ENCODE assay signal across 14 cellular contexts in genomic region chr16:81470796-81471636, GRCh38. TPM values are rescaled to one million over a fixed set of nuclear protein-coding genes. Genes with fewer than 3 reads are reported as not detected.
DNase-seq lines count a peak whose midpoint lies in the region; ATAC-seq, FAIRE-seq and TF ChIP-seq lines count a peak whose summit lies in the region.
"Had no signal": no experiment of that assay in that cellular context is flagged by ENCODE, and none has a peak within 500 bp of the region (broad histone marks: within the 10 kb centered on the region; RNA-seq: fewer than 3 reads in every experiment).

No MANE protein-coding gene starts in this region.

- H3K9ac ChIP-seq in OCI-LY3 (ENCODE audit: low read length): no peak overlapping the region
- H3K9ac ChIP-seq in kidney (ENCODE audit: low read length in 2 of 2): no peak overlapping the region

- peaks cover 78% of the 10 kb centered on the region for H3K79me2 ChIP-seq in OCI-LY3 (ENCODE audit: low read length)

- no peak for ATAC-seq in upper lobe of left lung (ENCODE audit: low FRiP score in 2 of 2)

- 93 to 94% methylated on average over 9 of the region's 9 CpGs for WGBS in upper lobe of left lung, 2 donors

- H3K4me1 ChIP-seq in OCI-LY3 (ENCODE audit: low read length) (peaks cover 27% of the 10 kb centered on the region), kidney (ENCODE audit: control insufficient read depth in 1 of 2, insufficient read depth in 1 of 2, low read depth in 1 of 2, low read length in 2 of 2) (peaks cover 43 to 63% of the 10 kb centered on the region in 2 donors), upper lobe of left lung (peaks cover 47 to 86% (median 70%) of the 10 kb centered on the region in 4 donors)

- CTCF ChIA-PET in activated naive CD4-positive, alpha-beta T cell treated with anti-CD3 and anti-CD28 coated beads for 36 hours (lab: Charles Lee): interaction anchor here (1.1 to 1.3 kb wide), 2 partner anchors 8 to 50 kb away, joined by 3 read pairs; no protein-coding TSS in a partner anchor

- no peak for TF ChIP-seq POLR2A in upper lobe of left lung (IDR thresholded peaks at IDR 0.05)

- no peaks in the 10 kb centered on the region for H3K27me3 ChIP-seq in OCI-LY3 (ENCODE audit: low read depth, low read length)
- no peaks in the 10 kb centered on the region for H3K27me3 ChIP-seq in upper lobe of left lung
- H3K27me3 ChIP-seq: ovary, testis had no signal

- H3K9me3 Mint-ChIP-seq in activated naive CD4-positive, alpha-beta T cell treated with anti-CD3 and anti-CD28 coated beads, Interleukin-2, amount 50 U/mL, for 24 hours: no peaks in the 10 kb centered on the region
- H3K9me3 Mint-ChIP-seq in activated naive CD4-positive, alpha-beta T cell treated with anti-CD3 and anti-CD28 coated beads for 36 hours: no peaks in the 10 kb centered on the region

- no peak for DNase-seq in activated naive CD4-positive, alpha-beta T cell treated with anti-CD3 and anti-CD28 coated beads for 36 hours
- peak; percentile 10 for DNase-seq in kidney
- DNase-seq in upper lobe of left lung: no peak
- DNase-seq in NCI-H226: no peak
- DNase-seq in NCI-H774 (lab: John Stamatoyannopoulos, UW): no peak
- no peak for DNase-seq in iPS-NIHi7 (ENCODE audit: extremely low spot score)
- DNase-seq: DMS79, mesenchymal stem cell, NCI-H1417, NCI-H446, ovary, testis had no signal

- H3K36me3 Mint-ChIP-seq in activated naive CD4-positive, alpha-beta T cell treated with anti-CD3 and anti-CD28 coated beads, Interleukin-2, amount 50 U/mL, for 24 hours: peaks cover 1% of the 10 kb centered on the region
- H3K36me3 Mint-ChIP-seq in activated naive CD4-positive, alpha-beta T cell treated with anti-CD3 and anti-CD28 coated beads for 36 hours (ENCODE audit: low read depth): peaks cover 3% of the 10 kb centered on the region

- TF ChIP-seq CTCF in OCI-LY3 (IDR thresholded peaks at IDR 0.05; ENCODE audit: low read depth, low read length) (no peak), kidney (IDR thresholded peaks at IDR 0.05; ENCODE audit: borderline replicate concordance, extremely low read depth, insufficient read depth) (no peak), upper lobe of left lung (IDR thresholded peaks at IDR 0.05) (no peak)

- intact Hi-C loops in activated naive CD4-positive, alpha-beta T cell treated with anti-CD3 and anti-CD28 coated beads for 36 hours (cut with micrococcal nuclease): loop anchor here (1.0 kb wide), 1 partner anchor 50 kb away; no protein-coding TSS in a partner anchor
- intact Hi-C loops in kidney (cut with DNase I): no loop called here

- H3K4me1 Mint-ChIP-seq in activated naive CD4-positive, alpha-beta T cell treated with anti-CD3 and anti-CD28 coated beads, Interleukin-2, amount 50 U/mL, for 24 hours: peaks cover 81% of the 10 kb centered on the region
- H3K4me1 Mint-ChIP-seq in activated naive CD4-positive, alpha-beta T cell treated with anti-CD3 and anti-CD28 coated beads for 36 hours (ENCODE audit: low read depth): peaks cover 66% of the 10 kb centered on the region

- H3K4me3 Mint-ChIP-seq in activated naive CD4-positive, alpha-beta T cell treated with anti-CD3 and anti-CD28 coated beads, Interleukin-2, amount 50 U/mL, for 24 hours: peak overlapping the region; percentile 20
- no peak overlapping the region for H3K4me3 Mint-ChIP-seq in activated naive CD4-positive, alpha-beta T cell treated with anti-CD3 and anti-CD28 coated beads for 36 hours

- H2AFZ ChIP-seq in OCI-LY3 (ENCODE audit: low read depth, low read length): no peak overlapping the region

- FAIRE-seq in kidney (lab: Jason Lieb, UNC): no peak

- H3K4me3 ChIP-seq in OCI-LY3 (ENCODE audit: low read length) (no peak overlapping the region), kidney (ENCODE audit: low read length in 2 of 2) (no peak overlapping the region), upper lobe of left lung (no peak overlapping the region)
- H3K4me3 ChIP-seq: ovary, testis had no signal

- peaks cover 18% of the 10 kb centered on the region for H3K36me3 ChIP-seq in OCI-LY3 (replicated peaks; ENCODE audit: low read depth, low read length)
- peaks cover 9 to 13% of the 10 kb centered on the region in 2 donors for H3K36me3 ChIP-seq in kidney (ENCODE audit: control insufficient read depth in 1 of 2, insufficient read depth in 2 of 2, low read length in 2 of 2)
- peaks cover 0 to 7% (median 0%) of the 10 kb centered on the region in 4 donors for H3K36me3 ChIP-seq in upper lobe of left lung
- H3K36me3 ChIP-seq: ovary had no signal

- peak overlapping the region; percentile 68; the same call in 1 of the 2 replicates for H3K4me2 ChIP-seq in OCI-LY3 (ENCODE audit: low read length)

- H4K20me1 ChIP-seq in OCI-LY3 (ENCODE audit: insufficient read depth, low read length): peaks cover 68% of the 10 kb centered on the region

- TF ChIP-seq EP300 in upper lobe of left lung (IDR thresholded peaks at IDR 0.05): no peak

- H3K27me3 Mint-ChIP-seq in activated naive CD4-positive, alpha-beta T cell treated with anti-CD3 and anti-CD28 coated beads, Interleukin-2, amount 50 U/mL, for 24 hours: no peaks in the 10 kb centered on the region
- H3K27me3 Mint-ChIP-seq in activated naive CD4-positive, alpha-beta T cell treated with anti-CD3 and anti-CD28 coated beads for 36 hours (ENCODE audit: low read depth): no peaks in the 10 kb centered on the region

- H3K27ac ChIP-seq in OCI-LY3 (ENCODE audit: low read length): peak overlapping the region; percentile 73; the same call in 1 of the 2 replicates
- no peak overlapping the region for H3K27ac ChIP-seq in kidney (ENCODE audit: low read depth in 2 of 2, low read length in 2 of 2)
- H3K27ac ChIP-seq in upper lobe of left lung: peak overlapping the region in 3 of 4 donors; percentile 62 to 75 (median 75)
- H3K27ac ChIP-seq: ovary, testis had no signal

- H3K9me3 ChIP-seq in OCI-LY3 (ENCODE audit: insufficient read depth, low read length): no peaks in the 10 kb centered on the region
- H3K9me3 ChIP-seq in kidney (ENCODE audit: control insufficient read depth in 1 of 2, low read length in 2 of 2): no peaks in the 10 kb centered on the region
- H3K9me3 ChIP-seq in upper lobe of left lung: no peaks in the 10 kb centered on the region
- H3K9me3 ChIP-seq: ovary, testis had no signal

- H3K27ac Mint-ChIP-seq in activated naive CD4-positive, alpha-beta T cell treated with anti-CD3 and anti-CD28 coated beads, Interleukin-2, amount 50 U/mL, for 24 hours: peak overlapping the region; percentile 69
- H3K27ac Mint-ChIP-seq in activated naive CD4-positive, alpha-beta T cell treated with anti-CD3 and anti-CD28 coated beads for 36 hours: no peak overlapping the region

RNA-seq across cellular contexts. Expression of gene CMIP, which starts 26.4 kb away (rescaled TPM):
- total RNA-seq in activated naive CD4-positive, alpha-beta T cell treated with anti-CD3 and anti-CD28 coated beads for 36 hours: 10 to 100 TPM; 28.6 to 28.8 TPM
- total RNA-seq in kidney (65.7 TPM), upper lobe of left lung (100 to 1,000 TPM in 1 of 6 donors, 10 to 100 TPM in 5; 48.3 to 109 (median 67.6) TPM)
- 16.6 TPM for polyA plus RNA-seq in kidney (ENCODE audit: insufficient read depth, low read depth, low replicate concordance)

Comparison
In these comparisons a context has a peak if more than half of its experiments do, and no peak if none do; other contexts are left out.
1. H3K27ac ChIP-seq: peak in OCI-LY3 (single experiment) and upper lobe of left lung (3 of 4); none in kidney (0 of 2).